ENCODE assay signal across 28 cellular contexts in genomic region chr2:231725476-231725875, GRCh38. TPM values are rescaled to one million over a fixed set of nuclear protein-coding genes. Genes with fewer than 3 reads are reported as not detected.
DNase-seq lines count a peak whose midpoint lies in the region; ATAC-seq, FAIRE-seq and TF ChIP-seq lines count a peak whose summit lies in the region.
"Had no signal": no experiment of that assay in that cellular context is flagged by ENCODE, and none has a peak within 500 bp of the region (broad histone marks: within the 10 kb centered on the region; RNA-seq: fewer than 3 reads in every experiment).

No MANE protein-coding gene starts in this region.

- H3K9ac ChIP-seq in K562 (ENCODE audit: insufficient read depth in 1 of 2, low read depth in 2 of 2, low read length in 2 of 2), result no peak overlapping the region
- H3K9ac ChIP-seq in colonic mucosa (ENCODE audit: low read depth in 2 of 2, low read length in 2 of 2), result no peak overlapping the region
- H3K9ac ChIP-seq: BLaER1 had no signal

- ATAC-seq in T-helper 17 cell (no peak), K562 (no peak)
- ATAC-seq: GM12878 had no signal

- intact Hi-C loops in K562 (cut with micrococcal nuclease) (no loop called here), sigmoid colon (cut with DNase I) (no loop called here), colonic mucosa (cut with DNase I) (no loop called here)

- DNase-seq in T-helper 17 cell (no peak), K562 (ENCODE audit: extremely low read depth in 1 of 4, low spot score in 3 of 4) (no peak), sigmoid colon (peak; percentile 52), WERI-Rb-1 (no peak), colonic mucosa (no peak)
- no peak for DNase-seq in effector CD4-positive, alpha-beta T cell
- DNase-seq: 8988T; ACHN; BE2C; C1 segment of cervical spinal cord; CD4-positive, alpha-beta memory T cell; CD4-positive, CD25-positive, alpha-beta regulatory T cell; CD8-positive, alpha-beta memory T cell; COR-L47; DMS 273 treated with DMSO at 0.1 percent for 48 hours; DMS153; DMS53; DMS79; DND-41; EL; GDM1 had no signal

- no peak overlapping the region for H3K4me3 Mint-ChIP-seq in T-helper 17 cell
- H3K4me3 Mint-ChIP-seq: CD14-positive monocyte; CD4-positive, alpha-beta memory T cell; CD4-positive, CD25-positive, alpha-beta regulatory T cell; CD8-positive, alpha-beta memory T cell had no signal

- no peak for TF ChIP-seq EP300 in K562 (IDR thresholded peaks at IDR 0.05; ENCODE audit: low read length)
- no peak for TF ChIP-seq EP300 in sigmoid colon (IDR thresholded peaks at IDR 0.05)

- no peak overlapping the region for H3K4me2 ChIP-seq in K562 (ENCODE audit: insufficient read depth, low read length)
- H3K4me2 ChIP-seq: BLaER1 had no signal

- peaks cover 5% of the 10 kb centered on the region for H3K36me3 Mint-ChIP-seq in T-helper 17 cell (ENCODE audit: low read depth)

- TF ChIP-seq CTCF in K562 (IDR thresholded peaks at IDR 0.05 in 2 of 3, conservative IDR thresholded peaks at IDR 0.05 in 1 of 3; ENCODE audit: insufficient read depth in 2 of 3, low read depth in 1 of 3, low read length in 3 of 3) (no peak), sigmoid colon (IDR thresholded peaks at IDR 0.05) (no peak), WERI-Rb-1 (IDR thresholded peaks at IDR 0.05; ENCODE audit: low read depth, low read length) (no peak), colonic mucosa (IDR thresholded peaks at IDR 0.05) (no peak)

- H3K79me2 ChIP-seq in K562 (ENCODE audit: control insufficient read depth, insufficient read depth, low read length), result no peaks in the 10 kb centered on the region

- H3K36me3 ChIP-seq in K562 (ENCODE audit: control insufficient read depth, insufficient read depth, low read length) (no peaks in the 10 kb centered on the region), sigmoid colon (peaks cover 0 to 5% (median 0%) of the 10 kb centered on the region in 4 donors), WERI-Rb-1 (no peaks in the 10 kb centered on the region), colonic mucosa (no peaks in the 10 kb centered on the region)
- H3K36me3 ChIP-seq: BE2C had no signal

- H2AFZ ChIP-seq in K562 (ENCODE audit: low read depth, low read length), result no peak overlapping the region

- TF ChIP-seq RAD21 in K562 (CRISPR knock-in tag; conservative IDR thresholded peaks at IDR 0.05 in 1 of 2, IDR thresholded peaks at IDR 0.05 in 1 of 2), result no peak

- BruUV-seq in K562 (replicated peaks; lab: Mats Ljungman, UMichigan), result no TSS peak

- no peak for FAIRE-seq in K562 (lab: Jason Lieb, UNC)
- FAIRE-seq: A204.1, GM12878, GM12892, GM18507, GM19239 had no signal

- in situ Hi-C loops in K562 (cut with MboI), result no loop called here

- H3K27ac ChIP-seq in K562 (ENCODE audit: extremely low read depth, low read depth, low read length) (no peak overlapping the region), sigmoid colon (no peak overlapping the region), WERI-Rb-1 (no peak overlapping the region), colonic mucosa (no peak overlapping the region)
- H3K27ac ChIP-seq: BLaER1 had no signal

- WGBS in K562 (ENCODE audit: insufficient coverage, low coverage, missing lambda C conversion rate), result 42% methylated on average over 10 of the region's 10 CpGs
- 93 to 95% methylated on average over 10 of the region's 10 CpGs for WGBS in sigmoid colon, 2 donors

- H3K9me3 ChIP-seq in T-helper 17 cell (ENCODE audit: control insufficient read depth, low read length, poor library complexity, severe bottlenecking) (no peaks in the 10 kb centered on the region), K562 (replicated peaks; ENCODE audit: control insufficient read depth, insufficient read depth, low read depth, low read length) (no peaks in the 10 kb centered on the region), sigmoid colon (no peaks in the 10 kb centered on the region), WERI-Rb-1 (ENCODE audit: severe bottlenecking) (no peaks in the 10 kb centered on the region), colonic mucosa (no peaks in the 10 kb centered on the region)
- H3K9me3 ChIP-seq: BE2C, BLaER1 had no signal

- H3K4me3 ChIP-seq in K562 (no peak overlapping the region), sigmoid colon (no peak overlapping the region), WERI-Rb-1 (ENCODE audit: low read depth, low read length) (no peak overlapping the region), colonic mucosa (no peak overlapping the region)
- H3K4me3 ChIP-seq: BLaER1, GM12878 had no signal

- H3K27me3 ChIP-seq in K562 (ENCODE audit: control insufficient read depth in 2 of 2, insufficient read depth in 2 of 2, low read length in 2 of 2) (peaks cover 7 to 17% of the 10 kb centered on the region in 2 experiments; a peak in 4 of 5 replicates), sigmoid colon (no peaks in the 10 kb centered on the region), WERI-Rb-1 (ENCODE audit: insufficient read depth, low read depth, severe bottlenecking) (no peaks in the 10 kb centered on the region), colonic mucosa (no peaks in the 10 kb centered on the region)
- H3K27me3 ChIP-seq: BE2C, BLaER1 had no signal

- no peaks in the 10 kb centered on the region for H3K9me1 ChIP-seq in K562 (ENCODE audit: control insufficient read depth, insufficient read depth, low read length)

- no peaks in the 10 kb centered on the region for H3K4me1 Mint-ChIP-seq in T-helper 17 cell
- H3K4me1 Mint-ChIP-seq: CD4-positive, alpha-beta memory T cell; CD8-positive, alpha-beta memory T cell had no signal

- no peaks in the 10 kb centered on the region for H4K20me1 ChIP-seq in K562 (replicated peaks; ENCODE audit: control insufficient read depth, insufficient read depth, low read length)
- H4K20me1 ChIP-seq: BLaER1 had no signal

- H3K27me3 Mint-ChIP-seq in T-helper 17 cell, result no peaks in the 10 kb centered on the region
- H3K27me3 Mint-ChIP-seq: CD4-positive, alpha-beta memory T cell; CD8-positive, alpha-beta memory T cell had no signal

- CTCF ChIA-PET in K562 (lab: Yijun Ruan, JAX; ENCODE audit: low intra/inter-chr PET ratio), result no interaction called here

- no peaks in the 10 kb centered on the region for H3K4me1 ChIP-seq in K562 (replicated peaks in 1 of 2; ENCODE audit: control insufficient read depth in 2 of 2, insufficient read depth in 2 of 2, low read length in 2 of 2)
- H3K4me1 ChIP-seq in sigmoid colon, result no peaks in the 10 kb centered on the region
- H3K4me1 ChIP-seq in colonic mucosa, result no peaks in the 10 kb centered on the region
- H3K4me1 ChIP-seq: BE2C had no signal

- H3K27ac Mint-ChIP-seq in T-helper 17 cell, result peak overlapping the region; percentile 57
- H3K27ac Mint-ChIP-seq: CD14-positive monocyte; CD4-positive, alpha-beta memory T cell had no signal

- POLR2A ChIA-PET in K562 (lab: Yijun Ruan, JAX), result interaction anchor here (0.6 to 1.8 kb wide), 3 partner anchors 10 to 24 kb away, joined by 3 to 6 read pairs (median 5); no protein-coding TSS in a partner anchor

- TF ChIP-seq POLR2A in K562 (conservative IDR thresholded peaks at IDR 0.05) (no peak), sigmoid colon (IDR thresholded peaks at IDR 0.05) (no peak)

TF ChIP-seq in K562, 482 proteins besides CTCF, POLR2A, EP300 and RAD21 (continues in another document):
- TF ChIP-seq SRSF3 (IDR thresholded peaks at IDR 0.05; ENCODE audit: insufficient read depth, low read length), result no peak
- TF ChIP-seq ZFP36 (IDR thresholded peaks at IDR 0.05; ENCODE audit: low read depth, low read length, partially characterized antibody), result peak; percentile 41

RNA-seq across cellular contexts. Expression of gene PTMA, which starts 17.2 kb away (rescaled TPM):
- total RNA-seq in T-helper 17 cell (1,000 to 10,000 TPM; 1,121 to 1,256 TPM), K562 (2014; rRNA removed) (1,354 and 1,439 TPM in 2 replicates), K562 (2014; rRNA removed; fragmentation: Illumina TruSeq; extraction: Trizol) (1,578 and 1,698 TPM in 2 replicates), K562 (2015; rRNA removed; fragmentation: Illumina TruSeq; extraction: Trizol) (1,925 and 1,943 TPM in 2 replicates), K562 (2021) (1,166 and 1,193 TPM in 2 replicates), sigmoid colon (1,000 to 10,000 TPM in 2 of 4 donors, 100 to 1,000 TPM in 2; 807 to 1,142 (median 1,007) TPM), colonic mucosa (1,000 to 10,000 TPM; 1,195 to 1,836 TPM)
- total RNA-seq in K562 (2011; cell fraction: chromatin; rRNA removed; ENCODE audit: low replicate concordance), result 105 and 138 TPM in 2 replicates
- total RNA-seq in K562 (2011; cell fraction: nucleolus; rRNA removed), result 82.0 and 91.6 TPM in 2 replicates
- total RNA-seq in K562 (2011; cell fraction: nucleoplasm; rRNA removed), result 112 and 117 TPM in 2 replicates
- polyA plus RNA-seq in K562 (2011; rRNA removed) (323 and 429 TPM in 2 replicates), K562 (2014; fragmentation: Illumina TruSeq; extraction: Trizol) (2,277 and 2,322 TPM in 2 replicates), K562 (2014; fragmentation: Nextera tagmentation; extraction: Ambion mirVana) (1,000 to 10,000 TPM; 1,265 to 1,905 TPM), K562 (2014; rRNA removed) (1,557 and 1,903 TPM in 2 replicates), sigmoid colon (1,000 to 10,000 TPM; 1,787 to 2,683 (median 1,800) TPM)
- polyA plus RNA-seq in K562 (2011; cell fraction: cytosol; rRNA removed), result 269 and 283 TPM in 2 replicates
- polyA plus RNA-seq in K562 (2011; cell fraction: nucleus; rRNA removed), result 236 and 242 TPM in 2 replicates
- polyA plus RNA-seq in K562 (2012), result 643 and 1,309 TPM in 2 replicates
- 500 and 593 TPM in 2 replicates for polyA minus RNA-seq in K562 (2011; rRNA and poly(A)+ RNA removed)
- 402 and 486 TPM in 2 replicates for polyA minus RNA-seq in K562 (2011; cell fraction: cytosol; rRNA and poly(A)+ RNA removed)
- polyA minus RNA-seq in K562 (2011; cell fraction: nucleus; rRNA and poly(A)+ RNA removed), result 80.0 and 144 TPM in 2 replicates

RNA-seq across cellular contexts. Expression of gene PDE6D, which starts 55.6 kb away (rescaled TPM):
- total RNA-seq in T-helper 17 cell (10 to 100 TPM; 19.3 to 21.6 TPM), K562 (2014; rRNA removed) (5.4 and 7.7 TPM in 2 replicates), K562 (2014; rRNA removed; fragmentation: Illumina TruSeq; extraction: Trizol) (7.5 and 8.0 TPM in 2 replicates), K562 (2015; rRNA removed; fragmentation: Illumina TruSeq; extraction: Trizol) (6.5 and 7.0 TPM in 2 replicates), K562 (2021) (6.6 and 8.1 TPM in 2 replicates), sigmoid colon (10 to 100 TPM; 19.9 to 44.9 (median 26.3) TPM), colonic mucosa (10 to 100 TPM; 20.0 to 21.4 TPM)
- 3.6 and 8.8 TPM in 2 replicates for total RNA-seq in K562 (2011; cell fraction: chromatin; rRNA removed; ENCODE audit: low replicate concordance)
- 3.3 and 3.8 TPM in 2 replicates for total RNA-seq in K562 (2011; cell fraction: nucleolus; rRNA removed)
- 5.6 and 12.1 TPM in 2 replicates for total RNA-seq in K562 (2011; cell fraction: nucleoplasm; rRNA removed)
- polyA plus RNA-seq in K562 (2011; rRNA removed) (11.6 and 13.4 TPM in 2 replicates), K562 (2014; fragmentation: Illumina TruSeq; extraction: Trizol) (10.1 and 10.3 TPM in 2 replicates), K562 (2014; fragmentation: Nextera tagmentation; extraction: Ambion mirVana) (1 to 10 TPM in 1 of 2 experiments, under 1 TPM in 1; 0.65 to 1.5 TPM), K562 (2014; rRNA removed) (9.8 and 10.9 TPM in 2 replicates), sigmoid colon (10 to 100 TPM; 23.1 to 28.9 (median 24.6) TPM)
- polyA plus RNA-seq in K562 (2011; cell fraction: cytosol; rRNA removed), result 6.8 and 14.4 TPM in 2 replicates
- polyA plus RNA-seq in K562 (2011; cell fraction: nucleus; rRNA removed), result 3.2 and 5.8 TPM in 2 replicates
- 5.5 and 7.4 TPM in 2 replicates for polyA plus RNA-seq in K562 (2012)
- 5.6 and 6.9 TPM in 2 replicates for polyA minus RNA-seq in K562 (2011; rRNA and poly(A)+ RNA removed)
- 0.95 and 1.2 TPM in 2 replicates for polyA minus RNA-seq in K562 (2011; cell fraction: cytosol; rRNA and poly(A)+ RNA removed)
- 2.4 and 3.0 TPM in 2 replicates for polyA minus RNA-seq in K562 (2011; cell fraction: nucleus; rRNA and poly(A)+ RNA removed)
